31 cellular contexts compared by ENCODE assay signal in genomic region chr15:42002333-42002732, GRCh38. TPM values are rescaled to one million over a fixed set of nuclear protein-coding genes. Genes with fewer than 3 reads are reported as not detected.
"Had no signal": no experiment of that assay in that cellular context is flagged by ENCODE, and none has a peak within 500 bp of the region (broad histone marks: within the 10 kb centered on the region; RNA-seq: fewer than 3 reads in every experiment).

No MANE protein-coding gene starts in this region.

- H3K27me3 ChIP-seq: gastrocnemius medialis had no signal

- H3K9me3 ChIP-seq: esophagus muscularis mucosa, gastrocnemius medialis had no signal

- H3K27ac ChIP-seq: brain microvascular endothelial cell, esophagus muscularis mucosa, foreskin keratinocyte, gastrocnemius medialis, WERI-Rb-1 had no signal

- DNase-seq: activated B cell treated with CpG ODN at 0.5 μM for 24 hours; activated CD4-positive, alpha-beta T cell treated with anti-CD3 and anti-CD28 coated beads for 48 hours; activated CD4-positive, alpha-beta T cell treated with anti-CD3 and anti-CD28 coated beads, Interleukin-2, amount 50 U/mL, for 1 hour; activated CD4-positive, alpha-beta T cell treated with anti-CD3 and anti-CD28 coated beads, Interleukin-2, amount 50 U/mL, for 48 hours; activated CD8-positive, alpha-beta memory T cell treated with anti-CD3 and anti-CD28 coated beads for 24 hours; activated CD8-positive, alpha-beta T cell treated with anti-CD3 and anti-CD28 coated beads for 36 hours; activated effector memory CD4-positive, alpha-beta T cell treated with Interleukin-2 at 50 U/mL for 16 hours; activated gamma-delta T cell treated with Interleukin-2 at 50 U/mL for 16 hours; activated naive CD4-positive, alpha-beta T cell treated with anti-CD3 and anti-CD28 coated beads, Interleukin-2, amount 50 U/mL, for 16 hours; activated naive CD4-positive, alpha-beta T cell treated with Interleukin-2 at 50 U/mL for 16 hours; activated T-cell treated with anti-CD3 and anti-CD28 coated beads, Interleukin-2, amount 50 U/mL, for 4 hours; amniotic stem cell; anterior cingulate cortex; brain microvascular endothelial cell; caudate nucleus; cortex of kidney; dermis blood vessel endothelial cell; effector CD4-positive, alpha-beta T cell; effector memory CD8-positive, alpha-beta T cell; erythroblast; foreskin keratinocyte; gastrocnemius medialis; T-cell; T1000; WERI-Rb-1 had no signal

- H3K4me1 ChIP-seq: esophagus muscularis mucosa, foreskin keratinocyte had no signal

- ATAC-seq: activated CD4-positive, CD25-positive, alpha-beta regulatory T cell treated with anti-CD3 and anti-CD28 coated beads, Interleukin-2, amount 50 U/mL, for 24 hours; activated CD8-positive, alpha-beta T cell treated with anti-CD3 and anti-CD28 coated beads for 36 hours; activated T-cell treated with anti-CD3 and anti-CD28 coated beads, Interleukin-2, amount 50 U/mL, for 4 hours; activated T-helper 17 cell treated with anti-CD3 and anti-CD28 coated beads, Interleukin-2, amount 50 U/mL, for 72 hours; effector memory CD8-positive, alpha-beta T cell; foreskin keratinocyte; T-cell had no signal

- H3K4me3 ChIP-seq: esophagus muscularis mucosa, gastrocnemius medialis had no signal

- H3K36me3 ChIP-seq: brain microvascular endothelial cell, esophagus muscularis mucosa, gastrocnemius medialis, WERI-Rb-1 had no signal

RNA-seq across cellular contexts. Expression of gene PLA2G4E, which starts 18.5 kb away (rescaled TPM):
- total RNA-seq: activated B cell treated with CpG ODN at 0.5 μM for 24 hours; activated CD8-positive, alpha-beta T cell treated with anti-CD3 and anti-CD28 coated beads for 36 hours; activated T-cell treated with anti-CD3 and anti-CD28 coated beads, Interleukin-2, amount 50 U/mL, for 4 hours; astrocyte; chondrocyte; dermis blood vessel endothelial cell; esophagus muscularis mucosa; gastrocnemius medialis; T-cell had no signal
- polyA plus RNA-seq: adipose tissue had no signal
